In genomic region chr17:75319818-75320691, GRCh38 we compare ENCODE assay signal across 1 cellular context.
TF ChIP-seq lines count a peak whose summit lies in the region.

No MANE protein-coding gene starts in this region.

TF ChIP-seq in GM12878, 131 proteins besides CTCF, POLR2A, EP300 and RAD21 (continues in another document):
- no peak for TF ChIP-seq ZNF274 (IDR thresholded peaks at IDR 0.05; ENCODE audit: insufficient read depth, insufficient read length)
- TF ChIP-seq GABPA (IDR thresholded peaks at IDR 0.05; ENCODE audit: low read depth) = 0 out of 2 replicates have a peak, but pooled peaks have one; percentile 32
- no peak for TF ChIP-seq ZBTB33 (IDR thresholded peaks at IDR 0.05)
- no peak for TF ChIP-seq CHD4 (IDR thresholded peaks at IDR 0.05)
- no peak for TF ChIP-seq KLF5 (IDR thresholded peaks at IDR 0.05; ENCODE audit: partially characterized antibody)
- no peak for TF ChIP-seq ZNF384 (IDR thresholded peaks at IDR 0.05; ENCODE audit: borderline replicate concordance, low read depth, low read length)
- TF ChIP-seq ZZZ3 (IDR thresholded peaks at IDR 0.05; ENCODE audit: control insufficient read depth, insufficient read length, low read depth) = no peak
- no peak for TF ChIP-seq YBX1 (IDR thresholded peaks at IDR 0.05)
- no peak for TF ChIP-seq FOXK2 (IDR thresholded peaks at IDR 0.05)
- TF ChIP-seq CUX1 (IDR thresholded peaks at IDR 0.05; ENCODE audit: insufficient replicate concordance, low read depth, low read length) = no peak
- TF ChIP-seq STAT3 (IDR thresholded peaks at IDR 0.05; ENCODE audit: low read depth, low read length) = no peak; the same call in 1 of the 2 replicates
- TF ChIP-seq MXI1 (IDR thresholded peaks at IDR 0.05; ENCODE audit: low read depth, low read length) = peak; percentile 69; the same call in 1 of the 2 replicates
- no peak for TF ChIP-seq SREBF1 (IDR thresholded peaks at IDR 0.05; ENCODE audit: low read length)
- no peak for TF ChIP-seq USF1 (IDR thresholded peaks at IDR 0.05; ENCODE audit: borderline replicate concordance, extremely low read length, insufficient read depth, low read depth, low read length)
- TF ChIP-seq SMAD5 (IDR thresholded peaks at IDR 0.05; ENCODE audit: low read depth) = no peak
- TF ChIP-seq EZH2 (IDR thresholded peaks at IDR 0.05; ENCODE audit: borderline replicate concordance, control insufficient read depth, low read depth, low read length) = no peak
- 0 out of 2 replicates have a peak, but pooled peaks have one; percentile 59 for TF ChIP-seq SMARCA5 (IDR thresholded peaks at IDR 0.05)
- TF ChIP-seq, protein P1, sequence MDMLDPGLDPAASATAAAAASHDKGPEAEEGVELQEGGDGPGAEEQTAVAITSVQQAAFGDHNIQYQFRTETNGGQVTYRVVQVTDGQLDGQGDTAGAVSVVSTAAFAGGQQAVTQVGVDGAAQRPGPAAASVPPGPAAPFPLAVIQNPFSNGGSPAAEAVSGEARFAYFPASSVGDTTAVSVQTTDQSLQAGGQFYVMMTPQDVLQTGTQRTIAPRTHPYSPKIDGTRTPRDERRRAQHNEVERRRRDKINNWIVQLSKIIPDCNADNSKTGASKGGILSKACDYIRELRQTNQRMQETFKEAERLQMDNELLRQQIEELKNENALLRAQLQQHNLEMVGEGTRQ (IDR thresholded peaks at IDR 0.05; ENCODE audit: borderline replicate concordance, low read depth, low read length) = no peak
- TF ChIP-seq PML (IDR thresholded peaks at IDR 0.05; ENCODE audit: low read length) = no peak; the same call in 1 of the 2 replicates
- no peak for TF ChIP-seq RB1 (IDR thresholded peaks at IDR 0.05; ENCODE audit: borderline replicate concordance)
- TF ChIP-seq, protein P2, sequence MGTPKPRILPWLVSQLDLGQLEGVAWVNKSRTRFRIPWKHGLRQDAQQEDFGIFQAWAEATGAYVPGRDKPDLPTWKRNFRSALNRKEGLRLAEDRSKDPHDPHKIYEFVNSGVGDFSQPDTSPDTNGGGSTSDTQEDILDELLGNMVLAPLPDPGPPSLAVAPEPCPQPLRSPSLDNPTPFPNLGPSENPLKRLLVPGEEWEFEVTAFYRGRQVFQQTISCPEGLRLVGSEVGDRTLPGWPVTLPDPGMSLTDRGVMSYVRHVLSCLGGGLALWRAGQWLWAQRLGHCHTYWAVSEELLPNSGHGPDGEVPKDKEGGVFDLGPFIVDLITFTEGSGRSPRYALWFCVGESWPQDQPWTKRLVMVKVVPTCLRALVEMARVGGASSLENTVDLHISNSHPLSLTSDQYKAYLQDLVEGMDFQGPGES (IDR thresholded peaks at IDR 0.05) = no peak
- TF ChIP-seq, protein P3, sequence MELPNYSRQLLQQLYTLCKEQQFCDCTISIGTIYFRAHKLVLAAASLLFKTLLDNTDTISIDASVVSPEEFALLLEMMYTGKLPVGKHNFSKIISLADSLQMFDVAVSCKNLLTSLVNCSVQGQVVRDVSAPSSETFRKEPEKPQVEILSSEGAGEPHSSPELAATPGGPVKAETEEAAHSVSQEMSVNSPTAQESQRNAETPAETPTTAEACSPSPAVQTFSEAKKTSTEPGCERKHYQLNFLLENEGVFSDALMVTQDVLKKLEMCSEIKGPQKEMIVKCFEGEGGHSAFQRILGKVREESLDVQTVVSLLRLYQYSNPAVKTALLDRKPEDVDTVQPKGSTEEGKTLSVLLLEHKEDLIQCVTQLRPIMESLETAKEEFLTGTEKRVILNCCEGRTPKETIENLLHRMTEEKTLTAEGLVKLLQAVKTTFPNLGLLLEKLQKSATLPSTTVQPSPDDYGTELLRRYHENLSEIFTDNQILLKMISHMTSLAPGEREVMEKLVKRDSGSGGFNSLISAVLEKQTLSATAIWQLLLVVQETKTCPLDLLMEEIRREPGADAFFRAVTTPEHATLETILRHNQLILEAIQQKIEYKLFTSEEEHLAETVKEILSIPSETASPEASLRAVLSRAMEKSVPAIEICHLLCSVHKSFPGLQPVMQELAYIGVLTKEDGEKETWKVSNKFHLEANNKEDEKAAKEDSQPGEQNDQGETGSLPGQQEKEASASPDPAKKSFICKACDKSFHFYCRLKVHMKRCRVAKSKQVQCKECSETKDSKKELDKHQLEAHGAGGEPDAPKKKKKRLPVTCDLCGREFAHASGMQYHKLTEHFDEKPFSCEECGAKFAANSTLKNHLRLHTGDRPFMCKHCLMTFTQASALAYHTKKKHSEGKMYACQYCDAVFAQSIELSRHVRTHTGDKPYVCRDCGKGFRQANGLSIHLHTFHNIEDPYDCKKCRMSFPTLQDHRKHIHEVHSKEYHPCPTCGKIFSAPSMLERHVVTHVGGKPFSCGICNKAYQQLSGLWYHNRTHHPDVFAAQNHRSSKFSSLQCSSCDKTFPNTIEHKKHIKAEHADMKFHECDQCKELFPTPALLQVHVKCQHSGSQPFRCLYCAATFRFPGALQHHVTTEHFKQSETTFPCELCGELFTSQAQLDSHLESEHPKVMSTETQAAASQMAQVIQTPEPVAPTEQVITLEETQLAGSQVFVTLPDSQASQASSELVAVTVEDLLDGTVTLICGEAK (IDR thresholded peaks at IDR 0.05; ENCODE audit: borderline replicate concordance) = no peak
- no peak for TF ChIP-seq SREBF2 (IDR thresholded peaks at IDR 0.05; ENCODE audit: low read length)
- TF ChIP-seq SRF (IDR thresholded peaks at IDR 0.05; ENCODE audit: low read depth in 2 of 2, low read length in 2 of 2) = no peak
- peak; percentile 59 for TF ChIP-seq MEF2B (IDR thresholded peaks at IDR 0.05; ENCODE audit: partially characterized antibody, poor library complexity, severe bottlenecking)
- TF ChIP-seq BRCA1 (IDR thresholded peaks at IDR 0.05; ENCODE audit: low read depth, low read length) = no peak
- 0 out of 2 replicates have a peak, but pooled peaks have one; percentile 16 for TF ChIP-seq CBFB (IDR thresholded peaks at IDR 0.05; ENCODE audit: low read depth)
- no peak for TF ChIP-seq LARP7 (IDR thresholded peaks at IDR 0.05)
- peak; percentile 54; the same call in 1 of the 2 replicates for TF ChIP-seq TBL1XR1 (IDR thresholded peaks at IDR 0.05; ENCODE audit: low read depth, low read length)
- TF ChIP-seq RBBP5 (conservative IDR thresholded peaks at IDR 0.05) = no peak
- TF ChIP-seq, protein P4, sequence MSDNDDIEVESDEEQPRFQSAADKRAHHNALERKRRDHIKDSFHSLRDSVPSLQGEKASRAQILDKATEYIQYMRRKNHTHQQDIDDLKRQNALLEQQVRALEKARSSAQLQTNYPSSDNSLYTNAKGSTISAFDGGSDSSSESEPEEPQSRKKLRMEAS (IDR thresholded peaks at IDR 0.05; ENCODE audit: low read depth, low read length) = no peak
- TF ChIP-seq IKZF2 (IDR thresholded peaks at IDR 0.05) = peak; percentile 67 to 80
- no peak for TF ChIP-seq SIX5 (IDR thresholded peaks at IDR 0.05; ENCODE audit: low read depth, low read length, severe bottlenecking)
- no peak for TF ChIP-seq STAT1 (conservative IDR thresholded peaks at IDR 0.05)
- peak; percentile 64; the same call in 1 of the 2 replicates for TF ChIP-seq PAX5 (IDR thresholded peaks at IDR 0.05; ENCODE audit: borderline replicate concordance, low read depth, low read length)
- TF ChIP-seq PBX3 (IDR thresholded peaks at IDR 0.05; ENCODE audit: insufficient replicate concordance, low read depth, low read length) = no peak
- no peak for TF ChIP-seq HSF1 (IDR thresholded peaks at IDR 0.05; ENCODE audit: low read depth, low read length)
- peak; percentile 90; the same call in 1 of the 2 replicates for TF ChIP-seq FOXM1 (IDR thresholded peaks at IDR 0.05; ENCODE audit: low read depth, low read length)
- no peak for TF ChIP-seq ASH2L (IDR thresholded peaks at IDR 0.05; ENCODE audit: borderline replicate concordance, low read depth)
- peak; percentile 94 for TF ChIP-seq TCF12 (IDR thresholded peaks at IDR 0.05; ENCODE audit: low read depth, low read length)
- no peak for TF ChIP-seq SIN3A (IDR thresholded peaks at IDR 0.05; ENCODE audit: low read depth, low read length)
- TF ChIP-seq, protein P5, sequence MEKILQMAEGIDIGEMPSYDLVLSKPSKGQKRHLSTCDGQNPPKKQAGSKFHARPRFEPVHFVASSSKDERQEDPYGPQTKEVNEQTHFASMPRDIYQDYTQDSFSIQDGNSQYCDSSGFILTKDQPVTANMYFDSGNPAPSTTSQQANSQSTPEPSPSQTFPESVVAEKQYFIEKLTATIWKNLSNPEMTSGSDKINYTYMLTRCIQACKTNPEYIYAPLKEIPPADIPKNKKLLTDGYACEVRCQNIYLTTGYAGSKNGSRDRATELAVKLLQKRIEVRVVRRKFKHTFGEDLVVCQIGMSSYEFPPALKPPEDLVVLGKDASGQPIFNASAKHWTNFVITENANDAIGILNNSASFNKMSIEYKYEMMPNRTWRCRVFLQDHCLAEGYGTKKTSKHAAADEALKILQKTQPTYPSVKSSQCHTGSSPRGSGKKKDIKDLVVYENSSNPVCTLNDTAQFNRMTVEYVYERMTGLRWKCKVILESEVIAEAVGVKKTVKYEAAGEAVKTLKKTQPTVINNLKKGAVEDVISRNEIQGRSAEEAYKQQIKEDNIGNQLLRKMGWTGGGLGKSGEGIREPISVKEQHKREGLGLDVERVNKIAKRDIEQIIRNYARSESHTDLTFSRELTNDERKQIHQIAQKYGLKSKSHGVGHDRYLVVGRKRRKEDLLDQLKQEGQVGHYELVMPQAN (conservative IDR thresholded peaks at IDR 0.05) = no peak
- no peak for TF ChIP-seq RCOR1 (conservative IDR thresholded peaks at IDR 0.05; ENCODE audit: low read depth, low read length)
- no peak for TF ChIP-seq HDGF (IDR thresholded peaks at IDR 0.05)
